Comparison of ENCODE assay signal across 8 cellular contexts in genomic region chr15:78909791-78910228, GRCh38. TPM values are rescaled to one million over a fixed set of nuclear protein-coding genes. Genes with fewer than 3 reads are reported as not detected.
DNase-seq lines count a peak whose midpoint lies in the region; ATAC-seq and TF ChIP-seq lines count a peak whose summit lies in the region.

No MANE protein-coding gene starts in this region.

- TF ChIP-seq RAD21 in HCT116 (IDR thresholded peaks at IDR 0.05; ENCODE audit: low read depth): peak; percentile 78

- no peak overlapping the region for H3K9ac ChIP-seq in HCT116 (ENCODE audit: low read length)
- no peak overlapping the region for H3K9ac ChIP-seq in neural progenitor cell

- no peaks in the 10 kb centered on the region for H3K9me3 ChIP-seq in HCT116 (ENCODE audit: control insufficient read depth in 1 of 2, insufficient read depth in 1 of 2, low read depth in 1 of 2, low read length in 2 of 2)
- H3K9me3 ChIP-seq in esophagus squamous epithelium: no peaks in the 10 kb centered on the region
- H3K9me3 ChIP-seq in neural progenitor cell (ENCODE audit: low read depth): no peaks in the 10 kb centered on the region

- H3K4me1 ChIP-seq in HCT116 (ENCODE audit: control insufficient read depth in 1 of 2, insufficient read depth in 2 of 2, low read length in 2 of 2) (no peaks in the 10 kb centered on the region), esophagus squamous epithelium (peaks cover 5 to 28% (median 10%) of the 10 kb centered on the region in 3 donors), neural progenitor cell (no peaks in the 10 kb centered on the region)

- H3K4me2 ChIP-seq in HCT116 (ENCODE audit: low read length) (no peak overlapping the region), neural progenitor cell (no peak overlapping the region)

- H3K27ac Mint-ChIP-seq in neural progenitor cell: no peak overlapping the region

- no peak overlapping the region for H3K4me3 Mint-ChIP-seq in neural progenitor cell

- TF ChIP-seq CTCF in HCT116 (IDR thresholded peaks at IDR 0.05 in 2 of 3, conservative IDR thresholded peaks at IDR 0.05 in 1 of 3; ENCODE audit: borderline replicate concordance in 1 of 3, insufficient read depth in 1 of 3, low read depth in 2 of 3, low read length in 2 of 3): peak; percentile 63 to 82 (median 76); a peak in 5 of 6 replicates
- TF ChIP-seq CTCF in esophagus squamous epithelium (IDR thresholded peaks at IDR 0.05): peak; percentile 48 to 72 (median 60)
- TF ChIP-seq CTCF in neural progenitor cell (IDR thresholded peaks at IDR 0.05): peak; percentile 87

- no peaks in the 10 kb centered on the region for H3K9me2 ChIP-seq in HCT116 (ENCODE audit: insufficient read depth)

- H3K27me3 ChIP-seq in HCT116 (ENCODE audit: insufficient read depth, low read length) (no peaks in the 10 kb centered on the region), esophagus squamous epithelium (no peaks in the 10 kb centered on the region), neural progenitor cell (no peaks in the 10 kb centered on the region)

- TF ChIP-seq POLR2A in HCT116 (IDR thresholded peaks at IDR 0.05; ENCODE audit: borderline replicate concordance, extremely low read depth, insufficient read depth, insufficient read length) (no peak), esophagus squamous epithelium (IDR thresholded peaks at IDR 0.05) (no peak)

- peaks cover 62% of the 10 kb centered on the region for H3F3A ChIP-seq in neural progenitor cell (ENCODE audit: low read depth)

- DNase-seq in COLO668 (lab: John Stamatoyannopoulos, UW; ENCODE audit: unreplicated experiment) (peak; percentile 19), HCT116 (ENCODE audit: low read depth, low spot score) (peak; percentile 10), T follicular helper cell (ENCODE audit: low read depth) (peak; percentile 9), esophagus squamous epithelium (lab: John Stamatoyannopoulos, UW) (no peak), neural progenitor cell (ENCODE audit: low spot score) (peak; percentile 81), amniotic stem cell (lab: John Stamatoyannopoulos, UW) (no peak)

- H3K79me2 ChIP-seq in HCT116 (ENCODE audit: insufficient read depth, low read length): peaks cover 18% of the 10 kb centered on the region; the same call in 1 of the 2 replicates
- no peaks in the 10 kb centered on the region for H3K79me2 ChIP-seq in neural progenitor cell (ENCODE audit: low read depth)

- peak; percentile 88 for ATAC-seq in HCT116
- ATAC-seq in GM18907 (IDR thresholded peaks at IDR 0.05; ENCODE audit: unreplicated experiment): no peak
- no peak for ATAC-seq in GM19351 (IDR thresholded peaks at IDR 0.05; ENCODE audit: unreplicated experiment)

- peaks cover 3% of the 10 kb centered on the region for H3K27me3 Mint-ChIP-seq in neural progenitor cell (ENCODE audit: insufficient read depth, low read depth)

- H4K20me1 ChIP-seq in HCT116 (ENCODE audit: insufficient read depth): no peaks in the 10 kb centered on the region; the same call in 1 of the 2 replicates
- H4K20me1 ChIP-seq in neural progenitor cell (ENCODE audit: low read depth): peaks cover 62% of the 10 kb centered on the region

- RAD21 ChIA-PET in HCT116 (lab: Charles Lee; ENCODE audit: low non-redundant PET in 1 of 2, low total read pairs in 2 of 2, uncharacterized antibody in 2 of 2, unreplicated experiment in 2 of 2): interaction anchor here in 1 of 2 experiments (0.6 kb wide), 1 partner anchor 242 kb away, joined by 3 read pairs; no protein-coding TSS in a partner anchor

- no peaks in the 10 kb centered on the region for H3K9me3 Mint-ChIP-seq in neural progenitor cell

- no TSS peak for BruUV-seq in HCT116 (replicated peaks; lab: Mats Ljungman, UMichigan)

- peaks cover 8% of the 10 kb centered on the region for H3K4me1 Mint-ChIP-seq in neural progenitor cell

- POLR2A ChIA-PET in HCT116 (lab: Charles Lee): no interaction called here

- CTCF ChIA-PET in HCT116 (lab: Charles Lee): interaction anchor here (1.4 to 6.0 kb wide), 5 partner anchors 13 to 275 kb away, joined by 5 to 35 read pairs (median 22); no protein-coding TSS in a partner anchor

- peaks cover 32% of the 10 kb centered on the region for H3K36me3 Mint-ChIP-seq in neural progenitor cell

- WGBS in esophagus squamous epithelium, 2 donors: 58 to 59% methylated on average over 5 of the region's 5 CpGs

- H3K27ac ChIP-seq in HCT116 (ENCODE audit: low read depth, low read length) (no peak overlapping the region), esophagus squamous epithelium (no peak overlapping the region), neural progenitor cell (no peak overlapping the region)

- intact Hi-C loops in HCT116 (cut with micrococcal nuclease): loop anchor here (1.0 kb wide), 3 partner anchors 69 to 274 kb away; no protein-coding TSS in a partner anchor
- intact Hi-C loops in esophagus squamous epithelium (cut with DNase I): loop anchor here (5.0 kb wide), 1 partner anchor 72 kb away; no protein-coding TSS in a partner anchor

- no peak overlapping the region for H2AFZ ChIP-seq in HCT116 (ENCODE audit: low read depth, low read length, poor library complexity, severe bottlenecking)
- no peak overlapping the region for H2AFZ ChIP-seq in neural progenitor cell (replicated peaks)

- H3K36me3 ChIP-seq in HCT116 (ENCODE audit: control insufficient read depth in 1 of 2, insufficient read depth in 2 of 2, low read length in 2 of 2): peaks cover 33% of the 10 kb centered on the region in 2 experiments
- peaks cover 0 to 88% (median 15%) of the 10 kb centered on the region in 3 donors for H3K36me3 ChIP-seq in esophagus squamous epithelium
- H3K36me3 ChIP-seq in neural progenitor cell: no peaks in the 10 kb centered on the region

- no peak overlapping the region for H3K4me3 ChIP-seq in HCT116 (replicated peaks in 1 of 2; ENCODE audit: low read depth in 1 of 2, low read length in 2 of 2)
- no peak overlapping the region for H3K4me3 ChIP-seq in esophagus squamous epithelium
- H3K4me3 ChIP-seq in neural progenitor cell: no peak overlapping the region

TF ChIP-seq in HCT116, 20 proteins besides CTCF, POLR2A, EP300 and RAD21:
- TF ChIP-seq EGR1 (IDR thresholded peaks at IDR 0.05; ENCODE audit: low read depth) (peak; percentile 55; the same call in 1 of the 2 replicates), ELF1 (IDR thresholded peaks at IDR 0.05; ENCODE audit: borderline replicate concordance, low read depth) (no peak)

RNA-seq across cellular contexts. Expression of gene CTSH, which starts 35.0 kb away (rescaled TPM):
- total RNA-seq in HCT116 (2021; ENCODE audit: unreplicated experiment) (37.5 TPM), esophagus squamous epithelium (100 to 1,000 TPM in 2 of 4 donors, 10 to 100 TPM in 2; 19.7 to 115 (median 69.6) TPM), neural progenitor cell (ENCODE audit: low replicate concordance) (3.5 and 9.0 TPM in 2 replicates)
- polyA plus RNA-seq in HCT116 (2012): 31.2 and 50.0 TPM in 2 replicates

RNA-seq across cellular contexts. Expression of gene MORF4L1, which starts 37.1 kb away (rescaled TPM):
- 273 TPM for total RNA-seq in HCT116 (2021; ENCODE audit: unreplicated experiment)
- polyA plus RNA-seq in HCT116 (2012): 137 and 219 TPM in 2 replicates
- total RNA-seq in esophagus squamous epithelium: 100 to 1,000 TPM in 3 of 4 donors, 10 to 100 TPM in 1; 83.6 to 293 (median 156) TPM
- 633 and 930 TPM in 2 replicates for total RNA-seq in neural progenitor cell (ENCODE audit: low replicate concordance)

Comparison
In these comparisons a context has a peak if more than half of its experiments do, and no peak if none do; other contexts are left out.
1. DNase-seq: peak in COLO668 (single experiment), HCT116 (single experiment), T follicular helper cell (single experiment) and neural progenitor cell (single experiment); none in esophagus squamous epithelium (single experiment) and amniotic stem cell (single experiment).
2. Peak in every context shown above with its lines, with median percentiles within 50 percentile points of each other: CTCF ChIP-seq.